Comparison of ENCODE assay signal across 9 cellular contexts in the genomic region with DNA sequence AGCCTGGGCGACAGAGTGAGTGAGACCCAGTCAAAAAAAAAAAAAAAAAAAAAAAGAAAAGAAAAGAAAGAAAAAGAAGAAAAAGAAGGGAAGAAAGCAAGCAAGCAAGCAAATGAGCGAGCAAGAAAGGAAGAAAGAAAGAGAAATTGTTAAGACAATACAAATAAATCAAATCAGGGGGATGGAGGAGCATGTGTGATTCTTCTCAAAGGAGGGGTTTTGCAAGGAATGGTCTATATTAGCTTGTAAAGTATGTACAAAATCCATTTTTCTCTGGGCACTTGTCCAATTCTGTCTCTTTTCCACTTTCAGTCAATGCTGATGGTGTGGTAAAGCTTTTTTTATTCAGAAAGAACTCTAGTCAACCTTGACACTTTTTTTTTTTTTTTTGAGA.
"Had no signal": no experiment of that assay in that cellular context is flagged by ENCODE, and none has a peak within 500 bp of the region (broad histone marks: within the 10 kb centered on the region; RNA-seq: fewer than 3 reads in every experiment).

No MANE protein-coding gene starts in this region.

- H3K4me3 ChIP-seq: GM23338 had no signal

- H3K27ac ChIP-seq: KMS-11 had no signal

- DNase-seq: H9, HFFc6, IMR-90, Karpas-422, KBM-7 had no signal

- FAIRE-seq: H1, H54 had no signal

- H3K9ac ChIP-seq: KMS-11 had no signal

- H3K4me2 ChIP-seq: GM23338, KMS-11 had no signal

- H2AFZ ChIP-seq: GM23338 had no signal

- ATAC-seq: GM23338 had no signal
